ENCODE assay signal across 9 cellular contexts in the genomic region with DNA sequence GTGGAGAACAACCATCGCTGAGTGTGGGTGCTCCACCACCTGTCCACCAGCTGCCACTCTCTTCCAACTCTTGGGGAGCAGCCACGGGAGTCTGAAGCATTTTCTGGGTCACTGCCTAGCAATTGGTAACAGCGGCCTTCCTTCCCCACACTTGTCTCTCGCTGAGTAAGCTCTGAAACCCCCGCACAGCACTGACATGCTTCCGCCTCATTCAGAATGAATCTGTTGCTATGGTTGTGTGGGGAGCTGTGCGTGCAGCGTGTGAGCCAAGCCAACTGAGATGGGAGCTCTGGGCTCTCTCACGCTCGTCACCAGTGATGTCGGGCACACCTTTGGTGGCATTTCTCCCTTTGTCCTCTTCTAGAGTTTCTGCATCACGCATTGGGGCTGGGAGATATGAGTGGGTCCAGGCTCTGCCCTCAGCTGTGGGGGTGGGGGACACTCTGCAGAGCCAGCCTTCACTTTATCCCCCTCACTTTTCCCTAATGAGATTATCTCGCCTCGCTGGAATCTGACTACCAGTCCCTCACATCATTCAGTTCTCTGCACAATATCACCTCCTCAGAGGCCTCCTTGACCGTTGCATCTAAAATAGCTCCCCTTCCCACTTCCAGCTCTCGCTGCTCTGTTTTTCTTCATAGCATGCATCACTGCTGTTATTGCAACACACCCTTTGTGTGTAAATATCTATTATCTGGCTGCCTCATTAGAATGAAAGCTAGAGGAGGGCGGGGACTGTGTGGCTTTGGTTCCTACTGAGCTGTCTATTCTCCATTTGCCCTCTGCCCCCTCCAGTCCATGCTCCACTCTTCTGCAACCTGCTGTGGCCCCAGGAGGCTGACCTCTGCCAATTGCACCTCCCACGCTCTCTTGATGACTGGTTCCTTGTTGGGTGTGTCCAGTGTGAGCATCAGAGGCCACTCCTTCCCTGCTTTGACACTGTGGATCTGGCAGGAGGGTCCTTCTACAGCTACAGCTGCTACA.
DNase-seq lines count a peak whose midpoint lies in the region; ATAC-seq, FAIRE-seq and TF ChIP-seq lines count a peak whose summit lies in the region.
"Had no signal": no experiment of that assay in that cellular context is flagged by ENCODE, and none has a peak within 500 bp of the region (broad histone marks: within the 10 kb centered on the region; RNA-seq: fewer than 3 reads in every experiment).

No MANE protein-coding gene starts in this region.

- intact Hi-C loops in kidney (cut with DNase I), result no loop called here

- ATAC-seq in GM18867 (IDR thresholded peaks at IDR 0.05; ENCODE audit: unreplicated experiment) (peak; percentile 88), HG02852 (IDR thresholded peaks at IDR 0.05; ENCODE audit: unreplicated experiment) (peak; percentile 91)

- H3K27me3 ChIP-seq in kidney epithelial cell (ENCODE audit: control insufficient read depth, insufficient read depth, low read length) (peaks cover 15% of the 10 kb centered on the region), suprapubic skin (peaks cover 24% of the 10 kb centered on the region)

- no peak for TF ChIP-seq POLR2A in suprapubic skin (IDR thresholded peaks at IDR 0.05)

- H3K36me3 ChIP-seq in kidney epithelial cell (ENCODE audit: control insufficient read depth, insufficient read depth, low read length) (no peaks in the 10 kb centered on the region), suprapubic skin (no peaks in the 10 kb centered on the region), kidney (ENCODE audit: control insufficient read depth in 1 of 2, insufficient read depth in 2 of 2, low read length in 2 of 2) (no peaks in the 10 kb centered on the region)

- FAIRE-seq in kidney (lab: Jason Lieb, UNC), result no peak

- H3K27ac ChIP-seq in suprapubic skin (no peak overlapping the region), kidney (ENCODE audit: low read depth in 2 of 2, low read length in 2 of 2) (no peak overlapping the region)

- no peak overlapping the region for H3K9ac ChIP-seq in kidney (ENCODE audit: low read length in 2 of 2)

- H3K9me3 ChIP-seq in suprapubic skin (no peaks in the 10 kb centered on the region), kidney (ENCODE audit: control insufficient read depth in 1 of 2, low read length in 2 of 2) (no peaks in the 10 kb centered on the region)

- WGBS in suprapubic skin, result 64% methylated on average over 18 of the region's 18 CpGs

- DNase-seq in NCI-H774 (lab: John Stamatoyannopoulos, UW) (peak; percentile 16), kidney epithelial cell (ENCODE audit: low read depth) (peak; percentile 19), ureter (ENCODE audit: low spot score) (no peak), suprapubic skin (ENCODE audit: low spot score in 2 of 2) (no peak), kidney (no peak)
- DNase-seq in stimulated activated naive CD4-positive, alpha-beta T cell treated with Interleukin-2 at 50 U/mL for 16 hours (lab: John Stamatoyannopoulos, UW), result no peak
- DNase-seq: naive B cell had no signal

- H3K4me3 ChIP-seq in kidney epithelial cell (ENCODE audit: low read depth, low read length) (no peak overlapping the region), suprapubic skin (no peak overlapping the region), kidney (ENCODE audit: low read length in 2 of 2) (no peak overlapping the region)

- TF ChIP-seq EP300 in suprapubic skin (IDR thresholded peaks at IDR 0.05), result no peak

- H3K4me1 ChIP-seq in suprapubic skin (no peaks in the 10 kb centered on the region), kidney (ENCODE audit: control insufficient read depth in 1 of 2, insufficient read depth in 1 of 2, low read depth in 1 of 2, low read length in 2 of 2) (no peaks in the 10 kb centered on the region)

- TF ChIP-seq CTCF in kidney epithelial cell (IDR thresholded peaks at IDR 0.05; ENCODE audit: insufficient read depth, low read length, poor library complexity, severe bottlenecking), result no peak
- no peak for TF ChIP-seq CTCF in suprapubic skin (IDR thresholded peaks at IDR 0.05)
- no peak for TF ChIP-seq CTCF in kidney (IDR thresholded peaks at IDR 0.05; ENCODE audit: borderline replicate concordance, extremely low read depth, insufficient read depth)

Comparison
In these comparisons a context has a peak if more than half of its experiments do, and no peak if none do; other contexts are left out.
1. DNase-seq: peak in NCI-H774 (single experiment) and kidney epithelial cell (single experiment); none in ureter (single experiment), suprapubic skin (0 of 2), kidney (single experiment) and stimulated activated naive CD4-positive, alpha-beta T cell treated with Interleukin-2 at 50 U/mL for 16 hours (single experiment).